ENCODE assay signal across 23 cellular contexts in genomic region chr1:58248067-58248466, GRCh38.
A peak's percentile ranks its signal among the peaks of the same experiment; 100 is the strongest.
DNase-seq lines count a peak whose midpoint lies in the region; ATAC-seq and TF ChIP-seq lines count a peak whose summit lies in the region.
"Had no signal": no experiment of that assay in that cellular context is flagged by ENCODE, and none has a peak within 500 bp of the region (broad histone marks: within the 10 kb centered on the region; RNA-seq: fewer than 3 reads in every experiment).

No MANE protein-coding gene starts in this region.

- no peak overlapping the region for H2BK12ac ChIP-seq in H9 (ENCODE audit: insufficient read length, low read depth, low read length)

- no peaks in the 10 kb centered on the region for H3K9me3 ChIP-seq in H9 (ENCODE audit: control insufficient read depth, low read depth, low read length)
- H3K9me3 ChIP-seq in iPS-20b (ENCODE audit: insufficient read depth, low read depth, low read length), result no peaks in the 10 kb centered on the region
- H3K9me3 ChIP-seq in neuron (ENCODE audit: low read length), result no peaks in the 10 kb centered on the region
- H3K9me3 ChIP-seq: Peyer's patch, SJCRH30 had no signal

- no peak overlapping the region for H2BK15ac ChIP-seq in H9 (ENCODE audit: low read depth, low read length)

- peaks cover 16% of the 10 kb centered on the region for H3K23me2 ChIP-seq in H9 (ENCODE audit: insufficient read length, low read depth, low read length, poor library complexity, severe bottlenecking)

- H3K4ac ChIP-seq in H9 (ENCODE audit: low read depth, low read length), result no peak overlapping the region

- H3K27ac ChIP-seq in H9 (ENCODE audit: insufficient read length, low read depth, low read length) (no peak overlapping the region), iPS-20b (ENCODE audit: low read length) (no peak overlapping the region)
- H3K27ac ChIP-seq: BLaER1, Peyer's patch, SJCRH30 had no signal

- H2BK5ac ChIP-seq in H9 (ENCODE audit: insufficient read length, low read length), result no peak overlapping the region

- H4K20me1 ChIP-seq in H9 (ENCODE audit: control insufficient read depth, insufficient read depth, insufficient read length), result no peaks in the 10 kb centered on the region
- H4K20me1 ChIP-seq: BLaER1 had no signal

- H3K27me3 ChIP-seq in H9 (ENCODE audit: insufficient read depth, low read length), result peaks cover 16% of the 10 kb centered on the region
- peaks cover 49% of the 10 kb centered on the region for H3K27me3 ChIP-seq in iPS-20b (ENCODE audit: insufficient read depth, low read length)
- no peaks in the 10 kb centered on the region for H3K27me3 ChIP-seq in neuron (ENCODE audit: insufficient read depth, low read length)
- H3K27me3 ChIP-seq: BLaER1, Peyer's patch, SJCRH30 had no signal

- H2AFZ ChIP-seq in H9 (ENCODE audit: low read length) (no peak overlapping the region), neuron (ENCODE audit: low read depth, low read length) (no peak overlapping the region)

- H3K9me3 Mint-ChIP-seq in H9 (no peaks in the 10 kb centered on the region; a peak in 1 of 5 replicates), brain (no peaks in the 10 kb centered on the region)
- H3K9me3 Mint-ChIP-seq: CD4-positive, alpha-beta T cell had no signal

- H4K91ac ChIP-seq in H9 (ENCODE audit: insufficient read length, low read depth, low read length), result no peak overlapping the region

- no peak overlapping the region for H3T11ph ChIP-seq in H9 (ENCODE audit: low read length)

- H4K8ac ChIP-seq in H9 (replicated peaks; ENCODE audit: insufficient read length, low read depth, low read length), result no peak overlapping the region

- no peak overlapping the region for H2BK20ac ChIP-seq in H9 (ENCODE audit: low read depth, low read length, poor library complexity, severe bottlenecking)

- H3K9ac ChIP-seq in H9 (ENCODE audit: extremely low read depth, insufficient read length, low read length), result no peak overlapping the region
- no peak overlapping the region for H3K9ac ChIP-seq in iPS-20b (ENCODE audit: low read depth, low read length)
- H3K9ac ChIP-seq: BLaER1 had no signal

- H3K27me3 Mint-ChIP-seq in H9 (ENCODE audit: low read depth) (peaks cover 51% of the 10 kb centered on the region), brain (peaks cover 41% of the 10 kb centered on the region)

- H3K79me1 ChIP-seq in H9 (ENCODE audit: insufficient read depth, low read depth, low read length, poor library complexity, severe bottlenecking), result no peaks in the 10 kb centered on the region

- no peak overlapping the region for H3K4me2 ChIP-seq in H9 (ENCODE audit: insufficient read depth, insufficient read length, low read length)
- H3K4me2 ChIP-seq: BLaER1 had no signal

- H3K36me3 Mint-ChIP-seq in H9 (ENCODE audit: insufficient read depth in 1 of 3, low read depth in 3 of 3) (no peaks in the 10 kb centered on the region; a peak in 1 of 7 replicates), brain (no peaks in the 10 kb centered on the region)

- H3K4me3 ChIP-seq in iPS-20b (ENCODE audit: low read length) (peak overlapping the region; percentile 68; the same call in 1 of the 2 replicates), neuron (ENCODE audit: low read length) (peak overlapping the region; percentile 62)
- H3K4me3 ChIP-seq: BLaER1, K562, Peyer's patch, SJCRH30 had no signal

- TF ChIP-seq CTCF in H9 (conservative IDR thresholded peaks at IDR 0.05) (no peak), brain (conservative IDR thresholded peaks at IDR 0.05) (no peak)

- no peaks in the 10 kb centered on the region for H3K36me3 ChIP-seq in iPS-20b (ENCODE audit: insufficient read depth, low read depth, low read length)
- no peaks in the 10 kb centered on the region for H3K36me3 ChIP-seq in neuron (ENCODE audit: insufficient read depth, low read length)
- H3K36me3 ChIP-seq: BLaER1, Peyer's patch, SJCRH30 had no signal

- H4K5ac ChIP-seq in H9 (ENCODE audit: insufficient read length, low read depth, low read length), result no peak overlapping the region

- H3K27ac Mint-ChIP-seq in H9, result no peak overlapping the region
- peak overlapping the region; percentile 46 to 90 (median 77) for H3K27ac Mint-ChIP-seq in brain
- H3K27ac Mint-ChIP-seq: CD4-positive, alpha-beta T cell had no signal

- H3K4me3 Mint-ChIP-seq in H9, result peak overlapping the region; percentile 83 to 91; a peak in 4 of 5 replicates
- H3K4me3 Mint-ChIP-seq in brain, result peak overlapping the region; percentile 90 to 96 (median 92)
- H3K4me3 Mint-ChIP-seq: CD4-positive, alpha-beta T cell had no signal

- no peak for DNase-seq in H9
- no peak for DNase-seq in activated T-cell treated with anti-CD3 and anti-CD28 coated beads, Interleukin-2, amount 50 U/mL, for 1 hour
- no peak for DNase-seq in DMS114 treated with DMSO at 0.1 percent for 48 hours (lab: John Stamatoyannopoulos, UW; ENCODE audit: unreplicated experiment)
- DNase-seq in HuH-7.5 (ENCODE audit: low spot score), result no peak
- DNase-seq: CD4-positive, alpha-beta T cell; COR-L47; DMS79 treated with DMSO at 0.1 percent for 48 hours; HCEC 1CT; NCI-H1092 treated with DMSO at 0.1 percent for 48 hours; NCI-H146; NCI-H2029; NCI-H2171; NCI-H345; NCI-H524; NCI-H774; Peyer's patch; SJCRH30 had no signal

- ATAC-seq in HG02840 (IDR thresholded peaks at IDR 0.05; ENCODE audit: low FRiP score, unreplicated experiment), result no peak
- ATAC-seq: K562 had no signal

- H3K14ac ChIP-seq in H9 (ENCODE audit: insufficient read depth, low read length), result no peak overlapping the region

- WGBS in H9 (ENCODE audit: extremely low coverage, insufficient read length, low lambda C conversion rate), result no CpG with 5 or more reads among the region's 5 CpGs

- no peak overlapping the region for H3K56ac ChIP-seq in H9 (ENCODE audit: insufficient read length, low read depth, low read length)

- H2AK5ac ChIP-seq in H9 (ENCODE audit: insufficient read length, low read length), result no peak overlapping the region

- H3K18ac ChIP-seq in H9 (ENCODE audit: insufficient read length, low read depth, low read length), result no peak overlapping the region

- H2BK120ac ChIP-seq in H9 (ENCODE audit: low read depth, low read length, poor library complexity, severe bottlenecking), result no peak overlapping the region

- H3K23ac ChIP-seq in H9 (ENCODE audit: insufficient read length, low read depth, low read length), result no peak overlapping the region

- H3K79me2 ChIP-seq in H9 (ENCODE audit: insufficient read depth, low read length), result no peaks in the 10 kb centered on the region

- H3K4me1 ChIP-seq in H9 (ENCODE audit: insufficient read depth, low read length) (no peaks in the 10 kb centered on the region; the same call in none of the 2 replicates), iPS-20b (ENCODE audit: insufficient read depth, low read length) (peaks cover 11% of the 10 kb centered on the region; the same call in 1 of the 2 replicates), neuron (ENCODE audit: insufficient read depth, low read length) (peaks cover 17% of the 10 kb centered on the region)
- H3K4me1 ChIP-seq: BLaER1, SJCRH30 had no signal

- H3K4me1 Mint-ChIP-seq in H9, result peaks cover 29 to 41% of the 10 kb centered on the region in 2 experiments
- H3K4me1 Mint-ChIP-seq in brain, result peaks cover 32% of the 10 kb centered on the region

Comparison
In these comparisons a context has a peak if more than half of its experiments do, and no peak if none do; other contexts are left out.
1. H3K27ac Mint-ChIP-seq: peak in brain (5 of 5); none in H9 (0 of 3).